In genomic region chr12:53345486-53346195, GRCh38 we compare ENCODE assay signal across 8 cellular contexts. TPM values are rescaled to one million over a fixed set of nuclear protein-coding genes. Genes with fewer than 3 reads are reported as not detected.
A peak's percentile ranks its signal among the peaks of the same experiment; 100 is the strongest.
DNase-seq lines count a peak whose midpoint lies in the region; ATAC-seq and TF ChIP-seq lines count a peak whose summit lies in the region.

No MANE protein-coding gene starts in this region.

- peak overlapping the region in 1 of 2 donors; percentile 73 for H3K4me3 ChIP-seq in CD4-positive, alpha-beta memory T cell (ENCODE audit: low read length in 2 of 2)
- H3K4me3 ChIP-seq in dorsolateral prefrontal cortex, result peak overlapping the region in 58 of 59 donors; percentile 50 to 90 (median 80)

- H3K36me3 ChIP-seq in CD4-positive, alpha-beta memory T cell (ENCODE audit: insufficient read depth, low read length), result no peaks in the 10 kb centered on the region

- no peak for DNase-seq in CD4-positive, alpha-beta memory T cell
- peak; percentile 43 for DNase-seq in NCI-H524 treated with DMSO at 0.1 percent for 48 hours (lab: John Stamatoyannopoulos, UW)
- DNase-seq in dorsolateral prefrontal cortex, result no peak
- DNase-seq in NCI-H1417 (lab: John Stamatoyannopoulos, UW), result no peak
- no peak for DNase-seq in OCI-M1 (lab: John Stamatoyannopoulos, UW)
- no peak for DNase-seq in stimulated activated CD4-positive, alpha-beta T cell treated with anti-CD3 and anti-CD28 coated beads, Interleukin-4, amount 100 ng/mL, for 1 hour

- POLR2A ChIA-PET in CD4-positive, alpha-beta memory T cell (lab: Charles Lee; ENCODE audit: partially characterized antibody), result interaction anchor here (0.6 to 4.1 kb wide), 16 partner anchors 11 to 330 kb away, joined by 3 to 111 read pairs (median 3); partner anchors contain the start of genes AAAS, ATP5MC2, MYG1 and PFDN5

- no peaks in the 10 kb centered on the region for H3K27me3 ChIP-seq in CD4-positive, alpha-beta memory T cell (ENCODE audit: insufficient read depth, low read length)
- H3K27me3 ChIP-seq in dorsolateral prefrontal cortex, result no peaks in the 10 kb centered on the region

- peak in 21 of 56 donors; percentile 2 to 47 (median 10) for TF ChIP-seq CTCF in dorsolateral prefrontal cortex (IDR thresholded peaks at IDR 0.05 in 54 of 56, conservative IDR thresholded peaks at IDR 0.05 in 2 of 56; ENCODE audit: low read depth in 1 of 56, partially characterized antibody in 56 of 56)
- no peak for TF ChIP-seq CTCF in nephron (IDR thresholded peaks at IDR 0.05; ENCODE audit: unreplicated experiment in 3 of 3)

- H3K9me3 Mint-ChIP-seq in CD4-positive, alpha-beta memory T cell, result peaks cover 0 to 1% (median 0%) of the 10 kb centered on the region in 8 donors
- no peaks in the 10 kb centered on the region for H3K9me3 Mint-ChIP-seq in nephron

- CTCF ChIA-PET in CD4-positive, alpha-beta memory T cell (lab: Charles Lee; ENCODE audit: partially characterized antibody), result interaction anchor here (0.5 to 7.0 kb wide), 54 partner anchors 8 to 280 kb away, joined by 3 to 294 read pairs (median 5); partner anchors contain the start of genes AAAS, AMHR2, CSAD and ITGB7

- no peak overlapping the region for H3K27ac ChIP-seq in CD4-positive, alpha-beta memory T cell (ENCODE audit: low read depth, low read length)
- peak overlapping the region; percentile 82 to 100 (median 98) for H3K27ac ChIP-seq in dorsolateral prefrontal cortex

- ATAC-seq in GM19455 (IDR thresholded peaks at IDR 0.05; ENCODE audit: unreplicated experiment), result no peak

- H3K9me3 ChIP-seq in CD4-positive, alpha-beta memory T cell (ENCODE audit: control insufficient read depth in 1 of 2, low read length in 2 of 2), result no peaks in the 10 kb centered on the region

- peaks cover 7% of the 10 kb centered on the region for H3K4me1 ChIP-seq in CD4-positive, alpha-beta memory T cell (ENCODE audit: insufficient read depth, low read length)

- intact Hi-C loops in CD4-positive, alpha-beta memory T cell (cut with micrococcal nuclease), result loop anchor here (1.0 to 2.0 kb wide), 4 partner anchors 21 to 279 kb away; no protein-coding TSS in a partner anchor
- intact Hi-C loops in dorsolateral prefrontal cortex (cut with DNase I), result loop anchor here (1.0 to 10.0 kb wide), 2 partner anchors 20 to 159 kb away; partner anchors contain the start of genes NPFF (in 1 of the 2) and TARBP2 (in 1 of the 2)

- no peaks in the 10 kb centered on the region for H3K36me3 Mint-ChIP-seq in CD4-positive, alpha-beta memory T cell
- no peaks in the 10 kb centered on the region for H3K36me3 Mint-ChIP-seq in nephron (ENCODE audit: low read depth)

- peak overlapping the region in 6 of 7 donors; percentile 5 to 97 (median 58) for H3K27ac Mint-ChIP-seq in CD4-positive, alpha-beta memory T cell
- H3K27ac Mint-ChIP-seq in nephron, result peak overlapping the region; percentile 89 to 96 (median 92)

- peaks cover 11 to 18% (median 14%) of the 10 kb centered on the region in 4 donors for H3K4me1 Mint-ChIP-seq in CD4-positive, alpha-beta memory T cell
- H3K4me1 Mint-ChIP-seq in nephron, result peaks cover 26% of the 10 kb centered on the region

- H3K4me3 Mint-ChIP-seq in CD4-positive, alpha-beta memory T cell, result peak overlapping the region; percentile 94 to 99 (median 98)
- peak overlapping the region; percentile 98 to 99 (median 98) for H3K4me3 Mint-ChIP-seq in nephron

- no peaks in the 10 kb centered on the region for H3K27me3 Mint-ChIP-seq in CD4-positive, alpha-beta memory T cell
- peaks cover 15% of the 10 kb centered on the region for H3K27me3 Mint-ChIP-seq in nephron (ENCODE audit: low read depth)

RNA-seq across cellular contexts. Expression of gene SP7, which starts 9.5 kb away (rescaled TPM):
- total RNA-seq in CD4-positive, alpha-beta memory T cell, result not detected
- not detected for polyA plus RNA-seq in CD4-positive, alpha-beta memory T cell
- 1 to 10 TPM in 15 of 120 experiments, under 1 TPM in 87, not detected in 18; 0.11 to 1.9 (median 0.54) TPM for total RNA-seq in dorsolateral prefrontal cortex

RNA-seq across cellular contexts. Expression of gene AAAS, which starts 24.2 kb away (rescaled TPM):
- total RNA-seq in CD4-positive, alpha-beta memory T cell, result 10 to 100 TPM; 63.6 to 66.5 TPM
- polyA plus RNA-seq in CD4-positive, alpha-beta memory T cell, result 10 to 100 TPM; 32.5 to 47.8 TPM
- total RNA-seq in dorsolateral prefrontal cortex, result 10 to 100 TPM; 27.3 to 61.7 (median 45.5) TPM

RNA-seq across cellular contexts. Expression of gene SP1, which starts 34.3 kb away (rescaled TPM):
- 100 to 1,000 TPM; 109 to 110 TPM for total RNA-seq in CD4-positive, alpha-beta memory T cell
- 10 to 100 TPM in 1 of 2 donors, 1 to 10 TPM in 1; 4.3 to 10.6 TPM for polyA plus RNA-seq in CD4-positive, alpha-beta memory T cell
- total RNA-seq in dorsolateral prefrontal cortex, result 10 to 100 TPM; 22.5 to 63.4 (median 36.0) TPM

RNA-seq across cellular contexts. Expression of gene MYG1, which starts 46.1 kb away (rescaled TPM):
- 10 to 100 TPM; 46.0 to 50.8 TPM for total RNA-seq in CD4-positive, alpha-beta memory T cell
- polyA plus RNA-seq in CD4-positive, alpha-beta memory T cell, result 10 to 100 TPM; 62.4 to 78.2 TPM
- 10 to 100 TPM; 43.4 to 98.9 (median 69.5) TPM for total RNA-seq in dorsolateral prefrontal cortex

RNA-seq across cellular contexts. Expression of gene PFDN5, which starts 50.3 kb away (rescaled TPM):
- total RNA-seq in CD4-positive, alpha-beta memory T cell, result 100 to 1,000 TPM; 717 to 718 TPM
- 1,000 to 10,000 TPM; 1,306 to 1,410 TPM for polyA plus RNA-seq in CD4-positive, alpha-beta memory T cell
- 100 to 1,000 TPM; 256 to 374 (median 306) TPM for total RNA-seq in dorsolateral prefrontal cortex
